Comparison of ENCODE assay signal across 24 cellular contexts in genomic region chr6:45174045-45174444, GRCh38.
"Had no signal": no experiment of that assay in that cellular context is flagged by ENCODE, and none has a peak within 500 bp of the region (broad histone marks: within the 10 kb centered on the region; RNA-seq: fewer than 3 reads in every experiment).

No MANE protein-coding gene starts in this region.

- ATAC-seq: activated CD8-positive, alpha-beta memory T cell treated with anti-CD3 and anti-CD28 coated beads, Interleukin-2, amount 10 ng/mL, durations not matched to agents 7 days and 5 days; activated CD8-positive, alpha-beta T cell treated with anti-CD3 and anti-CD28 coated beads for 36 hours; heart left ventricle; left ventricle myocardium superior had no signal

- FAIRE-seq: islet of Langerhans had no signal

- H3K4me2 ChIP-seq: smooth muscle cell had no signal

- H3K4me3 Mint-ChIP-seq: activated CD4-positive, alpha-beta T cell treated with anti-CD3 and anti-CD28 coated beads, Interleukin-2, amount 10 ng/mL, durations not matched to agents 7 days and 5 days; activated CD8-positive, alpha-beta memory T cell treated with anti-CD3 and anti-CD28 coated beads, Interleukin-2, amount 10 ng/mL, durations not matched to agents 7 days and 5 days; activated CD8-positive, alpha-beta T cell treated with anti-CD3 and anti-CD28 coated beads for 36 hours; activated naive CD8-positive, alpha-beta T cell treated with anti-CD3 and anti-CD28 coated beads, Interleukin-2, amount 10 ng/mL, durations not matched to agents 7 days and 5 days; activated T-helper 1 cell treated with anti-CD3 and anti-CD28 coated beads, Interleukin-12 subunit alpha, Interleukin-12 subunit beta, Interleukin-2, Interleukin-4 antibody, amounts not matched to agents 30 ng/mL and 10 ng/mL and 1 ng/mL, durations not matched to agents 14 hours and 24 hours and 36 hours; mesothelial cell of epicardium; natural killer cell had no signal

- H3K9me3 Mint-ChIP-seq: natural killer cell had no signal

- H3K27ac Mint-ChIP-seq: activated CD4-positive, alpha-beta T cell treated with anti-CD3 and anti-CD28 coated beads, Interleukin-2, amount 10 ng/mL, durations not matched to agents 7 days and 5 days; activated CD8-positive, alpha-beta memory T cell treated with anti-CD3 and anti-CD28 coated beads, Interleukin-2, amount 10 ng/mL, durations not matched to agents 7 days and 5 days; activated CD8-positive, alpha-beta T cell treated with anti-CD3 and anti-CD28 coated beads for 36 hours; activated naive CD8-positive, alpha-beta T cell treated with anti-CD3 and anti-CD28 coated beads, Interleukin-2, amount 10 ng/mL, durations not matched to agents 7 days and 5 days; activated T-helper 1 cell treated with anti-CD3 and anti-CD28 coated beads, Interleukin-12 subunit alpha, Interleukin-12 subunit beta, Interleukin-2, Interleukin-4 antibody, amounts not matched to agents 30 ng/mL and 10 ng/mL and 1 ng/mL, durations not matched to agents 14 hours and 24 hours and 36 hours; mesothelial cell of epicardium; natural killer cell; progenitor cell of endocrine pancreas had no signal

- H3K36me3 Mint-ChIP-seq: mesothelial cell of epicardium, natural killer cell had no signal

- H3K36me3 ChIP-seq: heart left ventricle, sigmoid colon, upper lobe of left lung had no signal

- H3K27me3 Mint-ChIP-seq: activated CD4-positive, alpha-beta T cell treated with anti-CD3 and anti-CD28 coated beads, Interleukin-2, amount 10 ng/mL, durations not matched to agents 7 days and 5 days; activated CD8-positive, alpha-beta memory T cell treated with anti-CD3 and anti-CD28 coated beads, Interleukin-2, amount 10 ng/mL, durations not matched to agents 7 days and 5 days; activated CD8-positive, alpha-beta T cell treated with anti-CD3 and anti-CD28 coated beads for 36 hours; activated naive CD8-positive, alpha-beta T cell treated with anti-CD3 and anti-CD28 coated beads, Interleukin-2, amount 10 ng/mL, durations not matched to agents 7 days and 5 days; progenitor cell of endocrine pancreas had no signal

- H3K4me3 ChIP-seq: heart left ventricle, sigmoid colon, smooth muscle cell, upper lobe of left lung had no signal

- H3K4me1 ChIP-seq: sigmoid colon, upper lobe of left lung had no signal

- H3K27ac ChIP-seq: epithelial cell of prostate, heart left ventricle, sigmoid colon, upper lobe of left lung had no signal

- DNase-seq: activated CD4-positive, alpha-beta T cell treated with anti-CD3 and anti-CD28 coated beads, Interleukin-2, amount 10 ng/mL, durations not matched to agents 7 days and 5 days; activated CD8-positive, alpha-beta memory T cell treated with anti-CD3 and anti-CD28 coated beads, Interleukin-2, amount 10 ng/mL, durations not matched to agents 7 days and 5 days; activated CD8-positive, alpha-beta T cell treated with anti-CD3 and anti-CD28 coated beads for 36 hours; activated naive CD8-positive, alpha-beta T cell treated with anti-CD3 and anti-CD28 coated beads, Interleukin-2, amount 10 ng/mL, durations not matched to agents 7 days and 5 days; activated T-cell treated with anti-CD3 and anti-CD28 coated beads for 4 hours; amygdala; cerebellar nuclear complex; cortex of kidney; heart left ventricle; left ventricle myocardium superior; mammary epithelial cell; natural killer cell; retina; sigmoid colon; stimulated activated CD4-positive, alpha-beta T cell treated with anti-CD3 and anti-CD28 coated beads, Interleukin-2, amount 100 ng/mL, for 48 hours; stimulated activated CD8-positive, alpha-beta memory T cell treated with anti-CD3 and anti-CD28 coated beads, Interleukin-4, amount 100 ng/mL, for 48 hours; stimulated activated naive CD4-positive, alpha-beta T cell; upper lobe of left lung had no signal

- H3K9me3 ChIP-seq: heart left ventricle, sigmoid colon, upper lobe of left lung had no signal

- H3K4me1 Mint-ChIP-seq: natural killer cell had no signal

- H3K27me3 ChIP-seq: heart left ventricle, sigmoid colon, upper lobe of left lung had no signal
